1 cellular context compared by ENCODE assay signal in genomic region chr1:28066393-28067154, GRCh38.
TF ChIP-seq lines count a peak whose summit lies in the region.

No MANE protein-coding gene starts in this region.

TF ChIP-seq in IMR-90, 13 proteins besides CTCF, POLR2A, EP300 and RAD21 (continued from another document):
- TF ChIP-seq USF2 (IDR thresholded peaks at IDR 0.05; ENCODE audit: low read depth, low read length) (no peak), CHD1 (IDR thresholded peaks at IDR 0.05; ENCODE audit: low read depth, low read length) (no peak), RCOR1 (IDR thresholded peaks at IDR 0.05; ENCODE audit: insufficient replicate concordance, low read length) (no peak), CEBPB (IDR thresholded peaks at IDR 0.05; ENCODE audit: low read depth, low read length) (no peak), MXI1 (IDR thresholded peaks at IDR 0.05; ENCODE audit: borderline replicate concordance, low read depth, low read length) (no peak), MAZ (IDR thresholded peaks at IDR 0.05; ENCODE audit: borderline replicate concordance, low read depth, low read length) (no peak), BHLHE40 (IDR thresholded peaks at IDR 0.05; ENCODE audit: low read depth, low read length) (no peak), FOS (IDR thresholded peaks at IDR 0.05; ENCODE audit: low read depth, low read length) (no peak), RFX5 (IDR thresholded peaks at IDR 0.05; ENCODE audit: low read depth, low read length) (no peak), NFE2L2 (IDR thresholded peaks at IDR 0.05; ENCODE audit: low read depth, low read length) (no peak)
